In the genomic region with DNA sequence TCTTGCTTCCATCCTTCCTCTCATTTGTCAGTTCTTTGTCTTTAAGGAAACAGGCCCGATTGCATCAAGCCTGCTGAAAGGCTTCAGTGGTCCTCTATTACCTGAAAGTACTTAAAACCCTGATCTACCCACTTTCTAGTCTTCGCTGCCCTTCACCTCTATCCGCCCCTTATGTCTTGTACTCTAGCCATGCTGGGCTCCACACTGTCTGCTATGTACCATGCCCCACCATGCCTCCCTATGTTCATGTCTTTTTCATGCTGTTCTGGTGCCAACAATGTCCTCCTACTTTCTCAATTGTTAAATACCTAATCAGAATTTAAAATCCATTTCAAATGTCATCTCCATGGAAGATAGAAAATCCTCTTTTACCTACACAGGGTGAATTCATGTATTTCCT, we compare ENCODE assay signal across 23 cellular contexts. TPM values are rescaled to one million over a fixed set of nuclear protein-coding genes. Genes with fewer than 3 reads are reported as not detected.
"Had no signal": no experiment of that assay in that cellular context is flagged by ENCODE, and none has a peak within 500 bp of the region (broad histone marks: within the 10 kb centered on the region; RNA-seq: fewer than 3 reads in every experiment).

No MANE protein-coding gene starts in this region.

- ATAC-seq: SK-N-SH treated with all-trans-retinoic acid at 6 μM for 48 hours had no signal

- FAIRE-seq: RCC 7860 had no signal

- DNase-seq: IMR-90, Karpas-422, KG1, MM.1S, NCI-H1092 treated with DMSO at 0.1 percent for 48 hours, NCI-H1436, NCI-H187, NCI-H2029, NCI-H2081 treated with DMSO at 0.1 percent for 48 hours, NCI-H2171, NCI-H226, NCI-H446, NCI-H510A, NCI-H524 treated with DMSO at 0.1 percent for 48 hours, NCI-H69, NCI-H774, RPMI8226, SHP77 had no signal

RNA-seq across cellular contexts. Expression of a gene that starts 28.2 kb away (rescaled TPM):
- total RNA-seq: HT-29, IMR-90, M059J, SK-MEL-5 had no signal
- polyA plus RNA-seq: IMR-90 had no signal

RNA-seq across cellular contexts. Expression of a gene that starts 33.5 kb away (rescaled TPM):
- total RNA-seq: HT-29, IMR-90, M059J, SK-MEL-5 had no signal
- polyA plus RNA-seq: IMR-90 had no signal

RNA-seq across cellular contexts. Expression of a gene that starts 49.9 kb away (rescaled TPM):
- total RNA-seq: HT-29, IMR-90, M059J, SK-MEL-5 had no signal
- polyA plus RNA-seq: IMR-90 had no signal
